8 cellular contexts compared by ENCODE assay signal in the genomic region with DNA sequence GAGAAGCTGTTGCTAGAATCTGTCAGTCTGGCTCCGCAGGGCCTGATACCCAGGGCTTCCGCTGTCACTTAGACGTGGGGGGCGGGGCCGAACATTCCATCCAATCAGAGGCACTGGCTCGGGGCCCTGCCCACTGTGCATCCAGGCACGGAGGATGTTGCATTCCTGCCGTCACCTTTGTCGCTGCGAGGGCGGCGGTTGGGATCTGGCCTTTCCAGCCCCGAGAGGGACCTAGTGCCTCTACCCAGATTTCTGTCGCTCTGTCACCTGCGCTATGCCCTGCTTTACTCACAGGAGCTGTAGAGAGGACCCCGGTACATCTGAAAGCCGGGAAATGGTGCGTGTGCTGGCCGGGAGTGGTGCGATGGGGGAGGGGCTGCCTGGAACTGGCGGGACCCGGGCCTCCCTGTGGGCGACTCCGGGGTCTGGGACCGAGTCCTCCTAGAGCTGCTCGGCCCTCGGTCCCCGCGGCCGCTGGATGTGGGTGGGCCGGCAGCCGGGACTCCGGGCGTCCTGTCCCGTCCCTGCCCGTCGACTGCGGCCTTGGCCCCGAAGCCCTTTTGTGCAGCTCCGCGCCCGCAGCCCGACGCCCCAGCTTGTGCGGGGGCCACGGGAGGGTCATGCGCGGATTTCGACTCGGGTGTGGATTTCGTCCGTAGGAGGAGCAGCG. TPM values are rescaled to one million over a fixed set of nuclear protein-coding genes. Genes with fewer than 3 reads are reported as not detected.
A peak's percentile ranks its signal among the peaks of the same experiment; 100 is the strongest.
DNase-seq lines count a peak whose midpoint lies in the region; ATAC-seq and TF ChIP-seq lines count a peak whose summit lies in the region.

A gene (plus strand): TSS at position 133 of the 670 bp plus-strand sequence. CDS start 142 bp downstream, at position 275.

- H3K4me3 Mint-ChIP-seq in IgD-negative memory B cell (peak within 1 kb of the TSS; percentile 83 to 97 (median 95)), osteocyte (ENCODE audit: unreplicated experiment) (peak within 1 kb of the TSS; percentile 64)

- DNase-seq in AG04449 (ENCODE audit: low read depth, low spot score) (peak; percentile 7), SJSA1 (ENCODE audit: low read depth in 1 of 2, low spot score in 2 of 2) (peak; percentile 23 to 62), glomerular visceral epithelial cell (ENCODE audit: extremely low spot score) (peak; percentile 27), osteocyte (ENCODE audit: extremely low spot score, unreplicated experiment) (no peak), suprapubic skin (ENCODE audit: low spot score in 2 of 2) (peak; percentile 90 to 97)
- DNase-seq in activated naive CD4-positive, alpha-beta T cell treated with anti-CD3 and anti-CD28 coated beads, Interleukin-2, amount 50 U/mL, for 16 hours = peak; percentile 91

- POLR2A ChIA-PET in AG04449 (lab: Yijun Ruan, JAX) = no interaction called here

- no peak for TF ChIP-seq POLR2A in suprapubic skin (IDR thresholded peaks at IDR 0.05)

- H3K4me1 ChIP-seq in SJSA1 (replicated peaks) (0 out of 2 replicates have a peak, but pooled peaks cover 3% of the 10 kb centered on the region), suprapubic skin (peaks cover 22% of the 10 kb centered on the region)

- WGBS in suprapubic skin = 1% methylated on average over 17 of the region's 53 CpGs

- peak; percentile 75 for ATAC-seq in GM19025 (IDR thresholded peaks at IDR 0.05; ENCODE audit: low read depth, unreplicated experiment)

- no peak within 1 kb of the TSS for H3K27ac ChIP-seq in SJSA1
- peak within 1 kb of the TSS; percentile 65 for H3K27ac ChIP-seq in suprapubic skin

- peak within 1 kb of the TSS; percentile 83 to 97 (median 87) for H3K27ac Mint-ChIP-seq in IgD-negative memory B cell
- H3K27ac Mint-ChIP-seq in osteocyte (ENCODE audit: unreplicated experiment) = no peak within 1 kb of the TSS

- H3K4me1 Mint-ChIP-seq in IgD-negative memory B cell (peaks cover 14 to 22% (median 17%) of the 10 kb centered on the region in 3 donors), osteocyte (ENCODE audit: unreplicated experiment) (no peaks in the 10 kb centered on the region)

- H3K36me3 ChIP-seq in SJSA1 (no peaks in the 10 kb centered on the region), suprapubic skin (no peaks in the 10 kb centered on the region)

- H3K27me3 ChIP-seq in SJSA1 (replicated peaks) = no peaks in the 10 kb centered on the region
- no peaks in the 10 kb centered on the region for H3K27me3 ChIP-seq in suprapubic skin

- peaks cover 6% of the 10 kb centered on the region for H3K36me3 Mint-ChIP-seq in IgD-negative memory B cell
- no peaks in the 10 kb centered on the region for H3K36me3 Mint-ChIP-seq in osteocyte (ENCODE audit: unreplicated experiment)

- H3K9me3 Mint-ChIP-seq in IgD-negative memory B cell (peaks cover 0 to 1% (median 0%) of the 10 kb centered on the region in 3 donors), osteocyte (ENCODE audit: unreplicated experiment) (peaks cover 6% of the 10 kb centered on the region)

- CTCF ChIA-PET in AG04449 (lab: Yijun Ruan, JAX) = interaction anchor here (1.4 to 2.3 kb wide), 2 partner anchors 36 to 139 kb away, joined by 3 to 7 read pairs; no protein-coding TSS in a partner anchor

- H3K9me3 ChIP-seq in SJSA1 (replicated peaks) (peaks cover 3% of the 10 kb centered on the region; the same call in 1 of the 2 replicates), suprapubic skin (no peaks in the 10 kb centered on the region)

- H3K4me3 ChIP-seq in AG04449 (ENCODE audit: low read depth, low read length) = peak within 1 kb of the TSS; percentile 78
- H3K4me3 ChIP-seq in SJSA1 = peak within 1 kb of the TSS; percentile 39
- H3K4me3 ChIP-seq in suprapubic skin = peak within 1 kb of the TSS; percentile 70

- TF ChIP-seq EP300 in suprapubic skin (IDR thresholded peaks at IDR 0.05) = no peak

- TF ChIP-seq CTCF in AG04449 (IDR thresholded peaks at IDR 0.05; ENCODE audit: insufficient read depth, low read length, missing control alignments) (no peak), osteocyte (IDR thresholded peaks at IDR 0.05) (no peak), suprapubic skin (IDR thresholded peaks at IDR 0.05) (no peak)

- H3K27me3 Mint-ChIP-seq in IgD-negative memory B cell = no peaks in the 10 kb centered on the region
- no peaks in the 10 kb centered on the region for H3K27me3 Mint-ChIP-seq in osteocyte (ENCODE audit: unreplicated experiment)

RNA-seq across cellular contexts. Expression of the gene that starts here (rescaled TPM):
- 8.7 TPM for polyA plus RNA-seq in IgD-negative memory B cell
- 0.06 and 1.5 TPM in 2 replicates for total RNA-seq in SJSA1 (2014; rRNA removed; shearing (Covaris generic))
- 1.0 and 1.2 TPM in 2 replicates for total RNA-seq in osteocyte
- 1 to 10 TPM; 5.4 to 8.9 (median 7.1) TPM for total RNA-seq in suprapubic skin
